ENCODE assay signal across 12 cellular contexts in genomic region chr17:32929588-32929987, GRCh38. TPM values are rescaled to one million over a fixed set of nuclear protein-coding genes. Genes with fewer than 3 reads are reported as not detected.
A peak's percentile ranks its signal among the peaks of the same experiment; 100 is the strongest.
DNase-seq lines count a peak whose midpoint lies in the region; ATAC-seq and TF ChIP-seq lines count a peak whose summit lies in the region.
"Had no signal": no experiment of that assay in that cellular context is flagged by ENCODE, and none has a peak within 500 bp of the region (broad histone marks: within the 10 kb centered on the region; RNA-seq: fewer than 3 reads in every experiment).

No MANE protein-coding gene starts in this region.

- WGBS in ovary, 3 donors: 6 to 39% (median 8%) methylated on average over 2 of the region's 2 CpGs

- no peaks in the 10 kb centered on the region for H3K9me3 ChIP-seq in ovary
- H3K9me3 ChIP-seq: neutrophil had no signal

- TF ChIP-seq EP300 in ovary (IDR thresholded peaks at IDR 0.05): no peak

- H3K27ac ChIP-seq in ovary: no peak overlapping the region
- H3K27ac ChIP-seq: KMS-11, neutrophil had no signal

- no peaks in the 10 kb centered on the region for H3K27me3 ChIP-seq in ovary

- H3K36me3 ChIP-seq in ovary: no peaks in the 10 kb centered on the region
- H3K36me3 ChIP-seq: neutrophil had no signal

- ATAC-seq in SK-N-SH treated with all-trans-retinoic acid at 6 μM for 48 hours: no peak
- ATAC-seq: left lobe of liver had no signal

- no peak for DNase-seq in AG09309 (ENCODE audit: low read depth)
- DNase-seq in fibroblast of pulmonary artery (ENCODE audit: low read depth): no peak
- DNase-seq in ovary: no peak
- DNase-seq in head of caudate nucleus: no peak
- no peak for DNase-seq in cerebellum (ENCODE audit: low spot score)
- no peak for DNase-seq in GM10248 (ENCODE audit: extremely low spot score)
- no peak for DNase-seq in iPS-NIHi11 (ENCODE audit: low spot score)
- DNase-seq: NCI-H1930 had no signal

- no peak for TF ChIP-seq CTCF in AG09309 (IDR thresholded peaks at IDR 0.05; ENCODE audit: control insufficient read depth, insufficient read depth, low read depth, low read length, missing control alignments)
- TF ChIP-seq CTCF in fibroblast of pulmonary artery (IDR thresholded peaks at IDR 0.05; ENCODE audit: low read length, missing control alignments): no peak
- no peak for TF ChIP-seq CTCF in ovary (IDR thresholded peaks at IDR 0.05)
- TF ChIP-seq CTCF in GM10248 (IDR thresholded peaks at IDR 0.05; ENCODE audit: control extremely low read depth, extremely low read depth, low read depth, missing control alignments): no peak

- CTCF ChIA-PET in GM10248 (lab: Yijun Ruan, JAX): interaction anchor here (1.1 to 2.4 kb wide), 4 partner anchors 11 to 677 kb away, joined by 3 to 7 read pairs (median 6); no protein-coding TSS in a partner anchor

- intact Hi-C loops in ovary (cut with DNase I): no loop called here
- intact Hi-C loops in head of caudate nucleus (cut with DNase I): no loop called here

- H3K4me3 ChIP-seq in AG09309 (ENCODE audit: control insufficient read depth, low read depth, low read length) (peak overlapping the region; percentile 69; the same call in 1 of the 2 replicates), fibroblast of pulmonary artery (replicated peaks; ENCODE audit: low read depth, low read length) (peak overlapping the region; percentile 63), ovary (peak overlapping the region; percentile 72)

- POLR2A ChIA-PET in GM10248 (lab: Yijun Ruan, JAX): no interaction called here

- no peak for TF ChIP-seq POLR2A in ovary (IDR thresholded peaks at IDR 0.05)

- peaks cover 7% of the 10 kb centered on the region for H3K4me1 ChIP-seq in ovary (ENCODE audit: insufficient read depth)

TF ChIP-seq in SK-N-SH treated with all-trans-retinoic acid at 6 μM for 48 hours, 23 proteins besides CTCF, POLR2A, EP300 and RAD21:
- TF ChIP-seq ZFP30 (CRISPR knock-in tag; IDR thresholded peaks at IDR 0.05) (no peak), ZFP3 (CRISPR knock-in tag; IDR thresholded peaks at IDR 0.05) (peak; percentile 99)

RNA-seq across cellular contexts. Expression of gene TMEM98, which starts 1.6 kb away (rescaled TPM):
- 100 to 1,000 TPM; 112 to 399 (median 157) TPM for total RNA-seq in ovary
- 100 to 1,000 TPM; 123 to 248 TPM for polyA plus RNA-seq in ovary
- 46.9 TPM for total RNA-seq in cerebellum

RNA-seq across cellular contexts. Expression of gene MYO1D, which starts 52.7 kb away (rescaled TPM):
- 10 to 100 TPM; 43.0 to 57.7 (median 53.8) TPM for total RNA-seq in ovary
- 10 to 100 TPM; 20.9 to 62.2 TPM for polyA plus RNA-seq in ovary
- 49.9 TPM for total RNA-seq in cerebellum
